ENCODE assay signal across 23 cellular contexts in the genomic region with DNA sequence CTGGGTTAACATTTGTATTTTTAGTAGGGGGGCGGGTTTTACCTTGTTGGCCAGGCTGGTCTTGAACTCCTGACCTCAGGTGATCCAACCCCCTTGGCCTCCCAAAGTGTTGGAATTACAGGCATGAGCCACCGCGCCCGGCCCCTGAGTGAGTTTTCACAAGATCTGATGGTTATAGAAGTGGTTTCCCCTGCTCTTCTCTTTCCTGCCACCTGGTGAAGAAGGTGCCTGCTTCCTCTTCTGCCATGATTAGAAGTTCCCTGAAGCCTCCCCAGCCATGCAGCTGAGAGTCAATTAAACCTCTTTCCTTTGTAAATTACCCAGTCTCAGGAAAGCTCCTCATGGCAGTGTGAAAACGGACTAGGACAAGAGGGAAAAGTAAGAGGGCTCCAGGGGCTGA.
DNase-seq lines count a peak whose midpoint lies in the region; ATAC-seq, FAIRE-seq and TF ChIP-seq lines count a peak whose summit lies in the region.
"Had no signal": no experiment of that assay in that cellular context is flagged by ENCODE, and none has a peak within 500 bp of the region (broad histone marks: within the 10 kb centered on the region; RNA-seq: fewer than 3 reads in every experiment).

No MANE protein-coding gene starts in this region.

- H3K4me3 Mint-ChIP-seq in neural progenitor cell: no peak overlapping the region

- intact Hi-C loops in OCI-LY7 (cut with micrococcal nuclease; ENCODE audit: unreplicated experiment): no loop called here
- intact Hi-C loops in colonic mucosa (cut with DNase I): no loop called here

- peaks cover 15% of the 10 kb centered on the region for H3F3A ChIP-seq in neural progenitor cell (ENCODE audit: low read depth)

- POLR2A ChIA-PET in OCI-LY7 (lab: Charles Lee): interaction anchor here (0.7 kb wide), 1 partner anchor 351 kb away, joined by 3 read pairs; no protein-coding TSS in a partner anchor

- no peak for ATAC-seq in HG02759 (IDR thresholded peaks at IDR 0.05; ENCODE audit: unreplicated experiment)
- ATAC-seq: K562 had no signal

- BruUV-seq in OCI-LY7 (replicated peaks; lab: Mats Ljungman, UMichigan): no TSS peak

- H3K27me3 ChIP-seq in colonic mucosa: no peaks in the 10 kb centered on the region
- no peaks in the 10 kb centered on the region for H3K27me3 ChIP-seq in neural progenitor cell
- H3K27me3 ChIP-seq in brain microvascular endothelial cell (replicated peaks): no peaks in the 10 kb centered on the region
- H3K27me3 ChIP-seq: BE2C had no signal

- H3K27me3 Mint-ChIP-seq in neural progenitor cell (ENCODE audit: insufficient read depth, low read depth): peaks cover 12% of the 10 kb centered on the region

- no peaks in the 10 kb centered on the region for H3K36me3 ChIP-seq in OCI-LY7 (ENCODE audit: insufficient read depth, low read length)
- H3K36me3 ChIP-seq in colonic mucosa: no peaks in the 10 kb centered on the region
- H3K36me3 ChIP-seq in neural progenitor cell: no peaks in the 10 kb centered on the region
- H3K36me3 ChIP-seq in brain microvascular endothelial cell (replicated peaks): no peaks in the 10 kb centered on the region
- H3K36me3 ChIP-seq: BE2C had no signal

- no peak overlapping the region for H3K27ac ChIP-seq in OCI-LY7 (ENCODE audit: low read depth, low read length, poor library complexity, severe bottlenecking)
- H3K27ac ChIP-seq in colonic mucosa: no peak overlapping the region
- no peak overlapping the region for H3K27ac ChIP-seq in neural progenitor cell
- no peak overlapping the region for H3K27ac ChIP-seq in brain microvascular endothelial cell
- H3K27ac ChIP-seq: HL-60 had no signal

- no peak for TF ChIP-seq CTCF in OCI-LY7 (conservative IDR thresholded peaks at IDR 0.05; ENCODE audit: low read length)
- TF ChIP-seq CTCF in colonic mucosa (IDR thresholded peaks at IDR 0.05): no peak
- TF ChIP-seq CTCF in neural progenitor cell (IDR thresholded peaks at IDR 0.05): no peak
- TF ChIP-seq CTCF in brain microvascular endothelial cell (IDR thresholded peaks at IDR 0.05; ENCODE audit: low read depth, low read length, missing control alignments): no peak

- H3K36me3 Mint-ChIP-seq in neural progenitor cell: no peaks in the 10 kb centered on the region
- H3K36me3 Mint-ChIP-seq: CD4-positive, CD25-positive, alpha-beta regulatory T cell had no signal

- no peaks in the 10 kb centered on the region for H3K9me3 ChIP-seq in OCI-LY7 (ENCODE audit: low read length)
- no peaks in the 10 kb centered on the region for H3K9me3 ChIP-seq in colonic mucosa
- no peaks in the 10 kb centered on the region for H3K9me3 ChIP-seq in neural progenitor cell (ENCODE audit: low read depth)
- H3K9me3 ChIP-seq: BE2C, Caco-2 had no signal

- H3K4me2 ChIP-seq in OCI-LY7 (ENCODE audit: low read length) (no peak overlapping the region), neural progenitor cell (no peak overlapping the region)

- peak overlapping the region; percentile 76 for H3K27ac Mint-ChIP-seq in neural progenitor cell
- H3K27ac Mint-ChIP-seq: CD4-positive, CD25-positive, alpha-beta regulatory T cell had no signal

- H3K4me1 ChIP-seq in OCI-LY7 (ENCODE audit: insufficient read depth, low read length, poor library complexity, severe bottlenecking): no peaks in the 10 kb centered on the region
- peaks cover 1% of the 10 kb centered on the region for H3K4me1 ChIP-seq in colonic mucosa
- H3K4me1 ChIP-seq in neural progenitor cell: peaks cover 17% of the 10 kb centered on the region
- H3K4me1 ChIP-seq: BE2C, Caco-2 had no signal

- TF ChIP-seq POLR2A in GM12892 (IDR thresholded peaks at IDR 0.05; ENCODE audit: low read depth, low read length): no peak

- H2AFZ ChIP-seq in OCI-LY7 (ENCODE audit: low read length) (no peak overlapping the region), neural progenitor cell (replicated peaks) (no peak overlapping the region)

- H3K9me3 Mint-ChIP-seq in neural progenitor cell: peaks cover 4% of the 10 kb centered on the region

- H4K20me1 ChIP-seq in OCI-LY7 (ENCODE audit: insufficient read depth, low read length) (no peaks in the 10 kb centered on the region), neural progenitor cell (ENCODE audit: low read depth) (no peaks in the 10 kb centered on the region)

- FAIRE-seq in GM12892 (lab: Jason Lieb, UNC): peak; percentile 79
- FAIRE-seq: A204.1, D721Med, GM12891, K562 had no signal

- no peak overlapping the region for H3K9ac ChIP-seq in colonic mucosa (ENCODE audit: low read depth in 2 of 2, low read length in 2 of 2)
- no peak overlapping the region for H3K9ac ChIP-seq in neural progenitor cell

- in situ Hi-C loops in brain microvascular endothelial cell (cut with HindIII; ENCODE audit: low pct_ligation_motif_present, low sequenced_read_pairs): no loop called here

- H3K9me2 ChIP-seq in OCI-LY7 (ENCODE audit: insufficient read depth, low read length): no peaks in the 10 kb centered on the region

- H3K4me1 Mint-ChIP-seq in neural progenitor cell: peaks cover 35% of the 10 kb centered on the region

- no peak overlapping the region for H3K4me3 ChIP-seq in OCI-LY7 (ENCODE audit: low read depth, low read length, poor library complexity, severe bottlenecking)
- H3K4me3 ChIP-seq in colonic mucosa: no peak overlapping the region
- H3K4me3 ChIP-seq in neural progenitor cell: no peak overlapping the region
- H3K4me3 ChIP-seq in brain microvascular endothelial cell (ENCODE audit: low read depth, low read length): no peak overlapping the region
- H3K4me3 ChIP-seq: K562 had no signal

- CTCF ChIA-PET in OCI-LY7 (lab: Charles Lee; ENCODE audit: unreplicated experiment): no interaction called here

- DNase-seq in GM12892 (ENCODE audit: insufficient read length): no peak
- DNase-seq in OCI-LY7 (ENCODE audit: low spot score): peak; percentile 8
- peak; percentile 8 for DNase-seq in colonic mucosa
- DNase-seq in neural progenitor cell (ENCODE audit: low spot score): no peak
- DNase-seq in brain microvascular endothelial cell: no peak
- no peak for DNase-seq in NCI-H748 treated with DMSO at 0.1 percent for 48 hours (lab: John Stamatoyannopoulos, UW)
- no peak for DNase-seq in NCI-H1092 treated with DMSO at 0.1 percent for 48 hours (lab: John Stamatoyannopoulos, UW)
- DNase-seq: ACHN; BE2C; C1 segment of cervical spinal cord; Caco-2; CD4-positive, CD25-positive, alpha-beta regulatory T cell; DMS153; DMS79; GF-D8; GOT3; H7 had no signal

- H3K79me2 ChIP-seq in OCI-LY7 (ENCODE audit: insufficient read depth, low read depth, low read length): no peaks in the 10 kb centered on the region
- H3K79me2 ChIP-seq in neural progenitor cell (ENCODE audit: low read depth): no peaks in the 10 kb centered on the region

Comparison
In these comparisons a context has a peak if more than half of its experiments do, and no peak if none do; other contexts are left out.
1. DNase-seq: peak in OCI-LY7 (single experiment) and colonic mucosa (single experiment); none in GM12892 (single experiment), neural progenitor cell (single experiment), brain microvascular endothelial cell (single experiment), NCI-H748 treated with DMSO at 0.1 percent for 48 hours (single experiment) and NCI-H1092 treated with DMSO at 0.1 percent for 48 hours (single experiment).